ENCODE assay signal across 16 cellular contexts in the genomic region with DNA sequence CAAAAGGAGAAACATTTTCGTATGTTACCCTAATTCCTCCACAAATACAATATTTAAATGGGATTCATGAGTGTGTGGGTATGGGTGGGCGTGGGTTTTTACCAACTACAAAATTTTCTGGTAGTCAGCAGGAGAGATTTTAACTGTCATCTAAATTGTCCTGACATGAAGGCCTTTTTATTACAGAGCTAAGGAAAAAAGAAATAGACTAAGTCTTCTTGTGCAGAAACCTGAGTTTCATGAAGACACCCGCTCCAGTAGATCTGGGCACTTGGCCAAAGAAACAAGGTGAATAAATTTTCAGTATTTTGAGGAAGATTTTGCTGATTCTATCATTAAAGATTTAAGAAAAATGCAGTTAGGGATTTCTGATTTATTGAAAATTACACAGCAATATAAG. TPM values are rescaled to one million over a fixed set of nuclear protein-coding genes. Genes with fewer than 3 reads are reported as not detected.
A peak's percentile ranks its signal among the peaks of the same experiment; 100 is the strongest.
DNase-seq lines count a peak whose midpoint lies in the region; ATAC-seq and TF ChIP-seq lines count a peak whose summit lies in the region.
"Had no signal": no experiment of that assay in that cellular context is flagged by ENCODE, and none has a peak within 500 bp of the region (broad histone marks: within the 10 kb centered on the region; RNA-seq: fewer than 3 reads in every experiment).

No MANE protein-coding gene starts in this region.

- H3K9me3 ChIP-seq in CD8-positive, alpha-beta memory T cell (ENCODE audit: low read length) = no peaks in the 10 kb centered on the region
- peaks cover 8% of the 10 kb centered on the region for H3K9me3 ChIP-seq in KOPT-K1 (ENCODE audit: insufficient read depth, low read length, poor library complexity, severe bottlenecking)
- no peaks in the 10 kb centered on the region for H3K9me3 ChIP-seq in SK-N-MC (ENCODE audit: low read depth, low read length)
- H3K9me3 ChIP-seq in muscle layer of duodenum (ENCODE audit: control insufficient read depth in 1 of 2, low read length in 2 of 2) = no peaks in the 10 kb centered on the region
- H3K9me3 ChIP-seq: SJCRH30 had no signal

- no peaks in the 10 kb centered on the region for H3K36me3 ChIP-seq in CD8-positive, alpha-beta memory T cell (ENCODE audit: insufficient read depth, low read length)
- no peaks in the 10 kb centered on the region for H3K36me3 ChIP-seq in KOPT-K1 (ENCODE audit: insufficient read depth, low read length)
- H3K36me3 ChIP-seq in SK-N-MC (ENCODE audit: insufficient read depth, low read length) = no peaks in the 10 kb centered on the region
- no peaks in the 10 kb centered on the region for H3K36me3 ChIP-seq in muscle layer of duodenum (ENCODE audit: control insufficient read depth in 1 of 2, insufficient read depth in 2 of 2, low read length in 2 of 2)
- H3K36me3 ChIP-seq: heart right ventricle, SJCRH30 had no signal

- H3K27ac Mint-ChIP-seq in CD8-positive, alpha-beta memory T cell = peak overlapping the region in 1 of 8 donors; percentile 50
- no peak overlapping the region for H3K27ac Mint-ChIP-seq in activated naive CD4-positive, alpha-beta T cell treated with anti-CD3 and anti-CD28 coated beads, Interleukin-2, amount 50 U/mL, for 72 hours
- no peak overlapping the region for H3K27ac Mint-ChIP-seq in progenitor cell of endocrine pancreas
- H3K27ac Mint-ChIP-seq: activated CD8-positive, alpha-beta T cell treated with anti-CD3 and anti-CD28 coated beads, Interleukin-2, amount 10 ng/mL, durations not matched to agents 7 days and 5 days; B cell had no signal

- no peaks in the 10 kb centered on the region for H3K36me3 Mint-ChIP-seq in CD8-positive, alpha-beta memory T cell
- H3K36me3 Mint-ChIP-seq in activated naive CD4-positive, alpha-beta T cell treated with anti-CD3 and anti-CD28 coated beads, Interleukin-2, amount 50 U/mL, for 72 hours = no peaks in the 10 kb centered on the region
- no peaks in the 10 kb centered on the region for H3K36me3 Mint-ChIP-seq in progenitor cell of endocrine pancreas (ENCODE audit: insufficient read depth)

- peak overlapping the region in 5 of 7 donors; percentile 4 to 78 (median 32) for H3K4me3 Mint-ChIP-seq in CD8-positive, alpha-beta memory T cell
- no peak overlapping the region for H3K4me3 Mint-ChIP-seq in progenitor cell of endocrine pancreas (ENCODE audit: low read depth)
- H3K4me3 Mint-ChIP-seq: activated CD8-positive, alpha-beta T cell treated with anti-CD3 and anti-CD28 coated beads, Interleukin-2, amount 10 ng/mL, durations not matched to agents 7 days and 5 days; B cell had no signal

- H3K27me3 Mint-ChIP-seq in CD8-positive, alpha-beta memory T cell = no peaks in the 10 kb centered on the region
- no peaks in the 10 kb centered on the region for H3K27me3 Mint-ChIP-seq in progenitor cell of endocrine pancreas
- H3K27me3 Mint-ChIP-seq: B cell had no signal

- no peaks in the 10 kb centered on the region for H3K4me1 Mint-ChIP-seq in CD8-positive, alpha-beta memory T cell
- H3K4me1 Mint-ChIP-seq in progenitor cell of endocrine pancreas (ENCODE audit: low read depth) = no peaks in the 10 kb centered on the region
- H3K4me1 Mint-ChIP-seq: B cell had no signal

- H3K4me1 ChIP-seq in CD8-positive, alpha-beta memory T cell (ENCODE audit: insufficient read depth, low read length) = no peaks in the 10 kb centered on the region
- no peaks in the 10 kb centered on the region for H3K4me1 ChIP-seq in muscle layer of duodenum (ENCODE audit: control insufficient read depth in 1 of 2, insufficient read depth in 2 of 2, low read length in 2 of 2)
- H3K4me1 ChIP-seq: SJCRH30 had no signal

- no peak for ATAC-seq in activated naive CD4-positive, alpha-beta T cell treated with anti-CD3 and anti-CD28 coated beads, Interleukin-2, amount 50 U/mL, for 72 hours
- ATAC-seq: activated CD8-positive, alpha-beta T cell treated with anti-CD3 and anti-CD28 coated beads, Interleukin-2, amount 10 ng/mL, durations not matched to agents 7 days and 5 days had no signal

- CTCF ChIA-PET in CD8-positive, alpha-beta memory T cell (lab: Charles Lee) = no interaction called here

- H3K4me3 ChIP-seq in CD8-positive, alpha-beta memory T cell (ENCODE audit: low read length) = no peak overlapping the region
- peak overlapping the region; percentile 42 for H3K4me3 ChIP-seq in SK-N-MC
- peak overlapping the region; percentile 8 to 14 for H3K4me3 ChIP-seq in muscle layer of duodenum (ENCODE audit: low read depth in 1 of 2, low read length in 2 of 2)
- H3K4me3 ChIP-seq: SJCRH30 had no signal

- TF ChIP-seq CTCF in progenitor cell of endocrine pancreas (IDR thresholded peaks at IDR 0.05; ENCODE audit: unreplicated experiment) = no peak

- DNase-seq in CD8-positive, alpha-beta memory T cell = no peak
- DNase-seq in SK-N-MC (ENCODE audit: low read depth, low spot score) = peak; percentile 32
- DNase-seq in stimulated activated CD4-positive, alpha-beta T cell treated with anti-CD3 and anti-CD28 coated beads, Interleukin-1b, Interleukin-23, amount 100 ng/mL, for 48 hours = no peak
- no peak for DNase-seq in activated naive CD4-positive, alpha-beta T cell treated with anti-CD3 and anti-CD28 coated beads, Interleukin-2, amount 50 U/mL, for 72 hours (ENCODE audit: low spot score in 2 of 2)
- no peak for DNase-seq in progenitor cell of endocrine pancreas (ENCODE audit: low spot score, unreplicated experiment)
- DNase-seq: activated CD8-positive, alpha-beta T cell treated with anti-CD3 and anti-CD28 coated beads, Interleukin-2, amount 10 ng/mL, durations not matched to agents 7 days and 5 days; DMS153; effector CD8-positive, alpha-beta T cell; heart right ventricle; NCI-H1048; NCI-H2171; SJCRH30; stimulated activated CD4-positive, alpha-beta T cell treated with anti-CD3 and anti-CD28 coated beads, Interleukin-4, amount 100 ng/mL, for 1 hour had no signal

- H3K27me3 ChIP-seq in CD8-positive, alpha-beta memory T cell (ENCODE audit: insufficient read depth, low read length, poor library complexity, severe bottlenecking) = no peaks in the 10 kb centered on the region
- no peaks in the 10 kb centered on the region for H3K27me3 ChIP-seq in muscle layer of duodenum (ENCODE audit: low read depth, low read length)
- H3K27me3 ChIP-seq: heart right ventricle, SJCRH30 had no signal

- POLR2A ChIA-PET in CD8-positive, alpha-beta memory T cell (lab: Charles Lee) = no interaction called here

- peaks cover 0 to 7% (median 2%) of the 10 kb centered on the region in 5 donors for H3K9me3 Mint-ChIP-seq in CD8-positive, alpha-beta memory T cell
- peaks cover 0 to 4% of the 10 kb centered on the region in 2 donors for H3K9me3 Mint-ChIP-seq in activated naive CD4-positive, alpha-beta T cell treated with anti-CD3 and anti-CD28 coated beads, Interleukin-2, amount 50 U/mL, for 72 hours
- H3K9me3 Mint-ChIP-seq in progenitor cell of endocrine pancreas (ENCODE audit: low read depth) = no peaks in the 10 kb centered on the region

- H3K27ac ChIP-seq in CD8-positive, alpha-beta memory T cell (ENCODE audit: low read depth, low read length) = no peak overlapping the region
- H3K27ac ChIP-seq in KOPT-K1 (ENCODE audit: low read depth, low read length, poor library complexity, severe bottlenecking) (peak overlapping the region; percentile 43), SK-N-MC (peak overlapping the region; percentile 88), muscle layer of duodenum (ENCODE audit: low read length) (peak overlapping the region; percentile 59)
- H3K27ac ChIP-seq: SJCRH30 had no signal

- H3K9ac ChIP-seq in SK-N-MC (ENCODE audit: insufficient read length) = no peak overlapping the region

RNA-seq across cellular contexts. Expression of gene RGS18, which starts 0.8 kb away (rescaled TPM):
- total RNA-seq in CD8-positive, alpha-beta memory T cell = under 1 TPM; 0.15 to 0.42 TPM
- polyA plus RNA-seq in CD8-positive, alpha-beta memory T cell = 1.6 TPM
- under 1 TPM in 1 of 2 donors, not detected in 1; 0.09 TPM for total RNA-seq in activated naive CD4-positive, alpha-beta T cell treated with anti-CD3 and anti-CD28 coated beads, Interleukin-2, amount 50 U/mL, for 72 hours
- total RNA-seq in progenitor cell of endocrine pancreas = not detected in 2 replicates
- total RNA-seq: B cell, SJCRH30 had no signal
